Comparison of ENCODE assay signal across 8 cellular contexts in the genomic region with DNA sequence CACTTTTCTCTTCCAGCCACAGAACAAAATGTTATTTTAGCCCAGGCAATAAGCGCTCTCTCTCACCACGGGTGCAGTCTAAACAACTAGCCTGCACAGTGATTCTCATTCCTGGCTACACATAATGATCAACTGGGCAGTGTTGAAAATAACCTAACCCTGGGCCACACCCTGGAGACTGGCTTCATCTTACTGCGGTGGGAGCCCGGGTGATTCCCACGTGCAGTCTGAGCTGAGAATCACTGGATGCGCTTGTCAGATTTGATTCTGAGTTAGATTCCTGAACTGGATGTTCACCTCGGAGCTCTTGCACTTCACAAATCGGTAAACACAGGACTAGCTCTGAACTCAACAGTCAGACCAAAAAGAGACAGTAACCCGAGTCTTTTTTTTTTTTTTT. TPM values are rescaled to one million over a fixed set of nuclear protein-coding genes. Genes with fewer than 3 reads are reported as not detected.
DNase-seq lines count a peak whose midpoint lies in the region; ATAC-seq and TF ChIP-seq lines count a peak whose summit lies in the region.

No MANE protein-coding gene starts in this region.

- CTCF ChIA-PET in MCF 10A (lab: Yijun Ruan, JAX), result interaction anchor here (0.6 to 1.5 kb wide), 6 partner anchors 19 to 142 kb away, joined by 3 to 7 read pairs (median 3); no protein-coding TSS in a partner anchor

- no TSS peak for BruUV-seq in MCF 10A (replicated peaks; lab: Mats Ljungman, UMichigan)

- H3K27ac ChIP-seq in gastroesophageal sphincter, result peak overlapping the region in 3 of 4 donors; percentile 27 to 41 (median 31)
- peak overlapping the region; percentile 18 for H3K27ac ChIP-seq in suprapubic skin

- POLR2A ChIA-PET in MCF 10A (lab: Yijun Ruan, JAX), result interaction anchor here (1.2 kb wide), 1 partner anchor 9 kb away, joined by 3 read pairs; no protein-coding TSS in a partner anchor

- H3K4me1 ChIP-seq in gastroesophageal sphincter, result peaks cover 0 to 45% (median 5%) of the 10 kb centered on the region in 3 donors
- H3K4me1 ChIP-seq in suprapubic skin, result peaks cover 20% of the 10 kb centered on the region

- intact Hi-C loops in lower leg skin (cut with DNase I; ENCODE audit: low total_unique reads) (loop anchor here (2.0 kb wide), 1 partner anchor 60 kb away; no protein-coding TSS in a partner anchor), MCF 10A (cut with micrococcal nuclease) (no loop called here)

- DNase-seq in activated T-cell treated with anti-CD3 and anti-CD28 coated beads, Interleukin-2, amount 50 U/mL, for 24 hours, result no peak
- DNase-seq in activated T-cell treated with anti-CD3 and anti-CD28 coated beads, Interleukin-2, amount 50 U/mL, for 1 hour, result no peak
- DNase-seq in SW480 (ENCODE audit: low spot score) (peak; percentile 48), suprapubic skin (ENCODE audit: low spot score in 2 of 2) (no peak), lower leg skin (ENCODE audit: low spot score in 2 of 2) (no peak), MCF 10A (ENCODE audit: unreplicated experiment) (no peak), NCI-H2081 treated with DMSO at 0.1 percent for 48 hours (lab: John Stamatoyannopoulos, UW) (no peak)

- H3K4me3 Mint-ChIP-seq in activated T-cell treated with anti-CD3 and anti-CD28 coated beads, Interleukin-2, amount 50 U/mL, for 24 hours, result peak overlapping the region; percentile 72
- no peak overlapping the region for H3K4me3 Mint-ChIP-seq in MCF 10A (ENCODE audit: unreplicated experiment)

- H3K9me3 ChIP-seq in gastroesophageal sphincter, result no peaks in the 10 kb centered on the region
- no peaks in the 10 kb centered on the region for H3K9me3 ChIP-seq in suprapubic skin

- no peak overlapping the region for H3K4me3 ChIP-seq in gastroesophageal sphincter
- H3K4me3 ChIP-seq in suprapubic skin, result no peak overlapping the region
- H3K4me3 ChIP-seq in lower leg skin (ENCODE audit: low read depth, poor library complexity, severe bottlenecking), result no peak overlapping the region

- peaks cover 87% of the 10 kb centered on the region for H3K4me1 Mint-ChIP-seq in activated T-cell treated with anti-CD3 and anti-CD28 coated beads, Interleukin-2, amount 50 U/mL, for 24 hours (ENCODE audit: low read depth)
- peaks cover 14% of the 10 kb centered on the region for H3K4me1 Mint-ChIP-seq in MCF 10A (ENCODE audit: insufficient read depth, unreplicated experiment)

- H3K9me3 Mint-ChIP-seq in activated T-cell treated with anti-CD3 and anti-CD28 coated beads, Interleukin-2, amount 50 U/mL, for 24 hours, result no peaks in the 10 kb centered on the region
- H3K9me3 Mint-ChIP-seq in MCF 10A (ENCODE audit: unreplicated experiment), result no peaks in the 10 kb centered on the region

- TF ChIP-seq EP300 in gastroesophageal sphincter (IDR thresholded peaks at IDR 0.05) (no peak), suprapubic skin (IDR thresholded peaks at IDR 0.05) (no peak)

- TF ChIP-seq POLR2A in gastroesophageal sphincter (IDR thresholded peaks at IDR 0.05) (no peak), suprapubic skin (IDR thresholded peaks at IDR 0.05) (no peak), lower leg skin (IDR thresholded peaks at IDR 0.05) (no peak)

- TF ChIP-seq CTCF in gastroesophageal sphincter (IDR thresholded peaks at IDR 0.05) (no peak), suprapubic skin (IDR thresholded peaks at IDR 0.05) (no peak), lower leg skin (IDR thresholded peaks at IDR 0.05) (no peak), MCF 10A (IDR thresholded peaks at IDR 0.05; ENCODE audit: unreplicated experiment) (no peak)

- H3K27me3 Mint-ChIP-seq in activated T-cell treated with anti-CD3 and anti-CD28 coated beads, Interleukin-2, amount 50 U/mL, for 24 hours, result no peaks in the 10 kb centered on the region
- H3K27me3 Mint-ChIP-seq in MCF 10A (ENCODE audit: insufficient read depth, unreplicated experiment), result no peaks in the 10 kb centered on the region

- peaks cover 90% of the 10 kb centered on the region for H3K36me3 Mint-ChIP-seq in activated T-cell treated with anti-CD3 and anti-CD28 coated beads, Interleukin-2, amount 50 U/mL, for 24 hours (ENCODE audit: low read depth)
- peaks cover 34% of the 10 kb centered on the region for H3K36me3 Mint-ChIP-seq in MCF 10A (ENCODE audit: insufficient read depth, unreplicated experiment)

- peak overlapping the region; percentile 95 for H3K27ac Mint-ChIP-seq in activated T-cell treated with anti-CD3 and anti-CD28 coated beads, Interleukin-2, amount 50 U/mL, for 24 hours
- H3K27ac Mint-ChIP-seq in MCF 10A (ENCODE audit: low read depth, unreplicated experiment), result no peak overlapping the region

- 48 to 53% methylated on average over 6 to 9 of the region's 9 CpGs for WGBS in gastroesophageal sphincter (ENCODE audit: low coverage in 1 of 2), 2 donors
- WGBS in suprapubic skin, result 56% methylated on average over 9 of the region's 9 CpGs
- 56 to 57% methylated on average over 9 of the region's 9 CpGs for WGBS in lower leg skin, 2 donors

- H3K36me3 ChIP-seq in gastroesophageal sphincter (peaks cover 0 to 9% of the 10 kb centered on the region in 2 donors), suprapubic skin (peaks cover under 1% of the 10 kb centered on the region)

- H3K27me3 ChIP-seq in gastroesophageal sphincter (no peaks in the 10 kb centered on the region), suprapubic skin (no peaks in the 10 kb centered on the region)

- peak; percentile 57 for ATAC-seq in gastroesophageal sphincter

RNA-seq across cellular contexts. Expression of a gene that starts 14.9 kb away (rescaled TPM):
- total RNA-seq in gastroesophageal sphincter, result 10 to 100 TPM; 21.8 to 30.4 (median 27.2) TPM
- total RNA-seq in suprapubic skin, result 10 to 100 TPM; 27.0 to 34.4 (median 29.8) TPM
- total RNA-seq in lower leg skin, result 10 to 100 TPM; 15.4 to 25.8 (median 22.9) TPM
- total RNA-seq in MCF 10A (2022), result 14.2 and 25.7 TPM in 2 replicates

RNA-seq across cellular contexts. Expression of a gene that starts 58.8 kb away (rescaled TPM):
- 10 to 100 TPM in 2 of 4 donors, 1 to 10 TPM in 2; 7.3 to 12.4 (median 10.2) TPM for total RNA-seq in gastroesophageal sphincter
- total RNA-seq in suprapubic skin, result 10 to 100 TPM; 22.1 to 44.6 (median 22.5) TPM
- total RNA-seq in lower leg skin, result 10 to 100 TPM; 16.2 to 47.4 (median 30.6) TPM
- total RNA-seq in MCF 10A (2022), result 10.9 and 13.7 TPM in 2 replicates
